Comparison of ENCODE assay signal across 8 cellular contexts in genomic region chr2:72993147-72993546, GRCh38.
A peak's percentile ranks its signal among the peaks of the same experiment; 100 is the strongest.
DNase-seq lines count a peak whose midpoint lies in the region; ATAC-seq and TF ChIP-seq lines count a peak whose summit lies in the region.

No MANE protein-coding gene starts in this region.

- H3K36me3 ChIP-seq in colonic mucosa: no peaks in the 10 kb centered on the region
- H3K36me3 ChIP-seq in lower lobe of right lung: peaks cover under 1% of the 10 kb centered on the region
- peaks cover 0 to 31% (median 0%) of the 10 kb centered on the region in 3 donors for H3K36me3 ChIP-seq in tibial nerve

- H3K9me3 ChIP-seq in colonic mucosa: no peaks in the 10 kb centered on the region
- H3K9me3 ChIP-seq in lower lobe of right lung: no peaks in the 10 kb centered on the region
- H3K9me3 ChIP-seq in tibial nerve: no peaks in the 10 kb centered on the region

- H3K27me3 ChIP-seq in colonic mucosa (no peaks in the 10 kb centered on the region), lower lobe of right lung (ENCODE audit: low read depth) (no peaks in the 10 kb centered on the region), tibial nerve (no peaks in the 10 kb centered on the region)

- intact Hi-C loops in colonic mucosa (cut with DNase I) (loop anchor here (2.0 to 5.0 kb wide), 2 partner anchors 170 to 184 kb away; no protein-coding TSS in a partner anchor), lower lobe of right lung (cut with DNase I) (no loop called here)

- H3K9ac ChIP-seq in colonic mucosa (ENCODE audit: low read depth in 2 of 2, low read length in 2 of 2): no peak overlapping the region

- TF ChIP-seq CTCF in VCaP (conservative IDR thresholded peaks at IDR 0.05): peak; percentile 82
- TF ChIP-seq CTCF in colonic mucosa (IDR thresholded peaks at IDR 0.05): peak; percentile 95
- TF ChIP-seq CTCF in lower lobe of right lung (IDR thresholded peaks at IDR 0.05): peak; percentile 82
- TF ChIP-seq CTCF in tibial nerve (IDR thresholded peaks at IDR 0.05): peak; percentile 67 to 92 (median 77)

- 18 to 27% methylated on average over 2 of the region's 2 CpGs for WGBS in tibial nerve, 2 donors

- no peak for TF ChIP-seq EP300 in tibial nerve (IDR thresholded peaks at IDR 0.05)

- TF ChIP-seq POLR2A in tibial nerve (IDR thresholded peaks at IDR 0.05): no peak

- no peak overlapping the region for H3K4me3 ChIP-seq in colonic mucosa
- no peak overlapping the region for H3K4me3 ChIP-seq in lower lobe of right lung
- no peak overlapping the region for H3K4me3 ChIP-seq in tibial nerve

- peak; percentile 22 for DNase-seq in NCI-H510A treated with DMSO at 0.1 percent for 48 hours (lab: John Stamatoyannopoulos, UW)
- no peak for DNase-seq in NCI-H510A (lab: John Stamatoyannopoulos, UW)
- DNase-seq in HPDE6-E6E7 (ENCODE audit: extremely low spot score): peak; percentile 54
- DNase-seq in colonic mucosa: peak; percentile 54
- DNase-seq in lower lobe of right lung: no peak
- DNase-seq in tibial nerve (ENCODE audit: low spot score in 2 of 2): peak in 1 of 2 donors; percentile 70

- ATAC-seq in lower lobe of right lung (peak; percentile 42 to 62), GM18520 (IDR thresholded peaks at IDR 0.05; ENCODE audit: unreplicated experiment) (no peak)

- H3K4me1 ChIP-seq in colonic mucosa: no peaks in the 10 kb centered on the region
- no peaks in the 10 kb centered on the region for H3K4me1 ChIP-seq in lower lobe of right lung
- peaks cover 0 to 22% (median 0%) of the 10 kb centered on the region in 4 donors for H3K4me1 ChIP-seq in tibial nerve

- H3K27ac ChIP-seq in VCaP (no peak overlapping the region), colonic mucosa (no peak overlapping the region), lower lobe of right lung (no peak overlapping the region), tibial nerve (no peak overlapping the region)

Comparison
In these comparisons a context has a peak if more than half of its experiments do, and no peak if none do; other contexts are left out.
1. DNase-seq: peak in NCI-H510A treated with DMSO at 0.1 percent for 48 hours (single experiment), HPDE6-E6E7 (single experiment) and colonic mucosa (single experiment); none in NCI-H510A (single experiment) and lower lobe of right lung (single experiment).
2. Peak in every context shown above with its lines, with median percentiles within 50 percentile points of each other: CTCF ChIP-seq.